21 cellular contexts compared by ENCODE assay signal in genomic region chr1:53693361-53693760, GRCh38. TPM values are rescaled to one million over a fixed set of nuclear protein-coding genes. Genes with fewer than 3 reads are reported as not detected.
"Had no signal": no experiment of that assay in that cellular context is flagged by ENCODE, and none has a peak within 500 bp of the region (broad histone marks: within the 10 kb centered on the region; RNA-seq: fewer than 3 reads in every experiment).

No MANE protein-coding gene starts in this region.

- H3K36me3 Mint-ChIP-seq: activated naive CD8-positive, alpha-beta T cell treated with anti-CD3 and anti-CD28 coated beads, Interleukin-2, amount 10 ng/mL, durations not matched to agents 7 days and 5 days; type B pancreatic cell had no signal

- H3K4me1 ChIP-seq: colonic mucosa, parathyroid adenoma, right lobe of liver, stomach had no signal

- H2AFZ ChIP-seq: parathyroid adenoma had no signal

- H3K4me3 Mint-ChIP-seq: activated CD4-positive, alpha-beta T cell treated with anti-CD3 and anti-CD28 coated beads for 36 hours; activated naive CD8-positive, alpha-beta T cell treated with anti-CD3 and anti-CD28 coated beads, Interleukin-2, amount 10 ng/mL, durations not matched to agents 7 days and 5 days; neural crest cell; type B pancreatic cell had no signal

- H3K9me3 Mint-ChIP-seq: activated naive CD8-positive, alpha-beta T cell treated with anti-CD3 and anti-CD28 coated beads, Interleukin-2, amount 10 ng/mL, durations not matched to agents 7 days and 5 days; neural crest cell; type B pancreatic cell had no signal

- H3K27me3 ChIP-seq: brain microvascular endothelial cell, colonic mucosa, right lobe of liver had no signal

- H3K9me3 ChIP-seq: colonic mucosa, right lobe of liver, stomach had no signal

- H3K36me3 ChIP-seq: brain microvascular endothelial cell, colonic mucosa, right lobe of liver, stomach had no signal

- H3K79me2 ChIP-seq: parathyroid adenoma had no signal

- DNase-seq: activated CD4-positive, alpha-beta T cell treated with anti-CD3 and anti-CD28 coated beads for 36 hours; activated CD4-positive, alpha-beta T cell treated with anti-CD3 and anti-CD28 coated beads, Interleukin-2, amount 50 U/mL, for 48 hours; activated naive CD8-positive, alpha-beta T cell treated with anti-CD3 and anti-CD28 coated beads, Interleukin-2, amount 10 ng/mL, durations not matched to agents 7 days and 5 days; central memory CD4-positive, alpha-beta T cell; colonic mucosa; erythroblast; head of caudate nucleus; midbrain; right lobe of liver; stimulated activated CD4-positive, alpha-beta T cell treated with anti-CD3 and anti-CD28 coated beads, Interleukin-4, amount 100 ng/mL, for 1 hour; stomach had no signal

- H3K27ac ChIP-seq: brain microvascular endothelial cell, colonic mucosa, parathyroid adenoma, right lobe of liver, stomach had no signal

- ATAC-seq: activated CD4-positive, alpha-beta T cell treated with anti-CD3 and anti-CD28 coated beads for 36 hours; left lobe of liver; right lobe of liver had no signal

- H3K4me1 Mint-ChIP-seq: activated CD4-positive, alpha-beta T cell treated with anti-CD3 and anti-CD28 coated beads for 36 hours; activated naive CD8-positive, alpha-beta T cell treated with anti-CD3 and anti-CD28 coated beads, Interleukin-2, amount 10 ng/mL, durations not matched to agents 7 days and 5 days; neural crest cell had no signal

- H3K9ac ChIP-seq: parathyroid adenoma had no signal

- H3K4me3 ChIP-seq: colonic mucosa, right lobe of liver, stomach had no signal

- H3K27ac Mint-ChIP-seq: activated CD4-positive, alpha-beta T cell treated with anti-CD3 and anti-CD28 coated beads for 36 hours; activated naive CD8-positive, alpha-beta T cell treated with anti-CD3 and anti-CD28 coated beads, Interleukin-2, amount 10 ng/mL, durations not matched to agents 7 days and 5 days; type B pancreatic cell had no signal

RNA-seq across cellular contexts. Expression of gene GLIS1, which starts 45.6 kb away (rescaled TPM):
- total RNA-seq: activated CD4-positive, alpha-beta T cell treated with anti-CD3 and anti-CD28 coated beads for 36 hours; activated naive CD8-positive, alpha-beta T cell treated with anti-CD3 and anti-CD28 coated beads, Interleukin-2, amount 10 ng/mL, durations not matched to agents 7 days and 5 days; frontal cortex; left lobe of liver; lung microvascular endothelial cell; neural crest cell; right lobe of liver; T-helper 2 cell treated with Interferon-gamma antibody and Interleukin-4, amounts not matched to agents 100 ng/mL and 5 ng/mL, for 36 hours; temporal lobe had no signal
- polyA plus RNA-seq: keratinocyte had no signal
